ENCODE assay signal across 9 cellular contexts in the genomic region with DNA sequence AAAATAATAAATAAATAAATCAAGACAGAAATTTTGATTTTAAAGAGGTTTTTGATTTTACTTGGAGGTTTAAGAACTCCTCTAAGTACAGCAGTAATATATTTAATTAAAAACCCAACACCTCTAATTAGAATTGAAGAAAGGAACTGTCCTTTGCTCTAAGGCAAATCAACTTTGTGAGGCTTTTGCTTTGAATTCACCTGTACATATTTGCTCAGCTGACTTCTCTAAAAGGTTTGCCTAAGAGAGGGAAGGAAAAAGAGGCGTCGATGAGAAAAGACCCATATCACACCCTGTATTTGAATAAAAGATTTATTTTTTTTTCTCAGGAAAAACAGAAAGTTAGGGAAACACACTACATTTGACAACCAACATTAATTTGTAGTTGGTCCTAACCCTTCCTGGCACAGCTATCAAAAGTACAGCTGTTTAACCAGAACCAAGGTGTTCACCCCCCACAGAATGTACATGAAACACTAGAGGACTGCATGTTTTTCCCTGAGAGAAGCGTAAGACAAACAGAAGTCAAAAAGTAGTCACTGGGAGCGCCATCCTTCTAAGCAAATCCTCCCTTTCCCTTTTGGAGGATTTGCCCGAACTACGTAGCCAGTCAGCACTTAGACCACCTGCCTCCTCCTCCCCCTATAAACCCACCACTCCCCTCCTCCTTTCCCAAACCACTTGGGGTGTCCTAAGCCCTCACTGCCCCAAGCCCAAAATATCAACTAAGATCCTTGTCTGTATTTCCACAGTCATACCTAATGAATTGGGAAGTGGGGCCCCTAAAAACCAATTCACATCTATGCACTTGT. TPM values are rescaled to one million over a fixed set of nuclear protein-coding genes. Genes with fewer than 3 reads are reported as not detected.
DNase-seq lines count a peak whose midpoint lies in the region; ATAC-seq and TF ChIP-seq lines count a peak whose summit lies in the region.
"Had no signal": no experiment of that assay in that cellular context is flagged by ENCODE, and none has a peak within 500 bp of the region (broad histone marks: within the 10 kb centered on the region; RNA-seq: fewer than 3 reads in every experiment).

No MANE protein-coding gene starts in this region.

- H3K36me3 ChIP-seq in Panc1 (ENCODE audit: control insufficient read depth, insufficient read depth, low read length) (peaks cover 53% of the 10 kb centered on the region), psoas muscle (ENCODE audit: insufficient read depth in 1 of 2, low read depth in 1 of 2) (peaks cover 18 to 73% of the 10 kb centered on the region in 2 donors)

- no TSS peak for BruUV-seq in Panc1 (replicated peaks; lab: Mats Ljungman, UMichigan)

- H3K4me1 ChIP-seq in Panc1 (ENCODE audit: control insufficient read depth, insufficient read depth, low read length) (peaks cover 44% of the 10 kb centered on the region), psoas muscle (peaks cover 43% of the 10 kb centered on the region)

- peak overlapping the region; percentile 99 to 100 for H3K4me3 ChIP-seq in Panc1 (ENCODE audit: low read depth in 2 of 2, low read length in 2 of 2)
- peak overlapping the region; percentile 76 for H3K4me3 ChIP-seq in epithelial cell of proximal tubule (ENCODE audit: low read depth, low read length)
- peak overlapping the region; percentile 92 for H3K4me3 ChIP-seq in psoas muscle

- POLR2A ChIA-PET in Panc1 (lab: Charles Lee) = interaction anchor here (0.6 to 0.8 kb wide), 2 partner anchors 11 to 347 kb away, joined by 4 read pairs; no protein-coding TSS in a partner anchor

- CTCF ChIA-PET in Panc1 (lab: Charles Lee) = interaction anchor here (0.6 kb wide), 1 partner anchor 636 kb away, joined by 3 read pairs; no protein-coding TSS in a partner anchor

- H3K27ac ChIP-seq in Panc1 (ENCODE audit: low read length) (peak overlapping the region; percentile 64), psoas muscle (peak overlapping the region; percentile 100)

- no peaks in the 10 kb centered on the region for H3K27me3 ChIP-seq in Panc1 (ENCODE audit: control insufficient read depth, insufficient read depth, low read length)
- H3K27me3 ChIP-seq in psoas muscle (ENCODE audit: insufficient read depth in 3 of 3, low read length in 2 of 3) = no peaks in the 10 kb centered on the region

- WGBS in psoas muscle, 3 donors = 23 to 43% (median 32%) methylated on average over 6 of the region's 6 CpGs

- DNase-seq in EL = peak; percentile 38
- no peak for DNase-seq in Panc1 (ENCODE audit: low read depth, low spot score)
- DNase-seq in epithelial cell of proximal tubule (ENCODE audit: low read depth) = no peak
- no peak for DNase-seq in psoas muscle
- DNase-seq in OCI-M2 (lab: John Stamatoyannopoulos, UW; ENCODE audit: unreplicated experiment) = no peak
- no peak for DNase-seq in posterior vena cava (ENCODE audit: low spot score)
- DNase-seq: stimulated activated CD4-positive, alpha-beta T cell treated with anti-CD3 and anti-CD28 coated beads, Interleukin-4, amount 100 ng/mL, for 1 hour had no signal

- ATAC-seq in Panc1 (no peak), psoas muscle (no peak), GM21825 (IDR thresholded peaks at IDR 0.05; ENCODE audit: unreplicated experiment) (no peak)
- no peak for ATAC-seq in activated CD4-positive, CD25-positive, alpha-beta regulatory T cell treated with anti-CD3 and anti-CD28 coated beads, Interleukin-2, amount 50 U/mL, for 24 hours

- H3K9me3 ChIP-seq in Panc1 (ENCODE audit: control insufficient read depth, insufficient read depth, low read depth, low read length) (no peaks in the 10 kb centered on the region), psoas muscle (no peaks in the 10 kb centered on the region)

- in situ Hi-C loops in Panc1 (cut with HindIII; ENCODE audit: low pct_unique_long_range_greater_than_20kb, low sequenced_read_pairs) = no loop called here

- TF ChIP-seq CTCF in Panc1 (IDR thresholded peaks at IDR 0.05) (no peak), epithelial cell of proximal tubule (conservative IDR thresholded peaks at IDR 0.05; ENCODE audit: low read depth, low read length) (no peak), psoas muscle (IDR thresholded peaks at IDR 0.05) (no peak)

- intact Hi-C loops in Panc1 (cut with micrococcal nuclease; ENCODE audit: unreplicated experiment) = loop anchor here (5.0 kb wide), 1 partner anchor 38 kb away; no protein-coding TSS in a partner anchor
- intact Hi-C loops in psoas muscle (cut with DNase I) = loop anchor here (5.0 kb wide), 1 partner anchor 48 kb away; no protein-coding TSS in a partner anchor
- intact Hi-C loops in posterior vena cava (cut with DNase I) = no loop called here

RNA-seq across cellular contexts. Expression of a gene that starts 4.9 kb away (rescaled TPM):
- 126 TPM for total RNA-seq in Panc1 (2021; ENCODE audit: unreplicated experiment)
- polyA plus RNA-seq in Panc1 (2012; ENCODE audit: insufficient read length) = 76.7 TPM
- total RNA-seq in epithelial cell of proximal tubule = 144 and 162 TPM in 2 replicates
- 100 to 1,000 TPM; 101 to 192 (median 129) TPM for total RNA-seq in psoas muscle
- 100 to 1,000 TPM in 2 of 3 donors, 10 to 100 TPM in 1; 97.2 to 179 (median 108) TPM for polyA plus RNA-seq in psoas muscle
- total RNA-seq in posterior vena cava = 100 to 1,000 TPM; 210 to 267 TPM

RNA-seq across cellular contexts. Expression of a gene that starts 25.3 kb away (rescaled TPM):
- total RNA-seq in Panc1 (2021; ENCODE audit: unreplicated experiment) (9.5 TPM), epithelial cell of proximal tubule (0.80 and 7.3 TPM in 2 replicates), psoas muscle (100 to 1,000 TPM in 1 of 4 donors, 10 to 100 TPM in 3; 17.1 to 109 (median 31.6) TPM), posterior vena cava (10 to 100 TPM; 79.6 to 99.6 TPM)
- polyA plus RNA-seq in Panc1 (2012; ENCODE audit: insufficient read length) = 10.4 TPM
- polyA plus RNA-seq in psoas muscle = 10 to 100 TPM in 2 of 3 donors, 1 to 10 TPM in 1; 7.4 to 32.6 (median 20.4) TPM

RNA-seq across cellular contexts. Expression of a gene that starts 54.9 kb away (rescaled TPM):
- total RNA-seq in Panc1 (2021; ENCODE audit: unreplicated experiment) (207 TPM), epithelial cell of proximal tubule (159 and 225 TPM in 2 replicates), psoas muscle (100 to 1,000 TPM; 120 to 196 (median 162) TPM), posterior vena cava (100 to 1,000 TPM; 149 to 156 TPM)
- polyA plus RNA-seq in Panc1 (2012; ENCODE audit: insufficient read length) = 208 TPM
- 100 to 1,000 TPM in 2 of 3 donors, 10 to 100 TPM in 1; 76.7 to 199 (median 130) TPM for polyA plus RNA-seq in psoas muscle

RNA-seq across cellular contexts. Expression of a gene that starts 58.9 kb away (rescaled TPM):
- total RNA-seq in Panc1 (2021; ENCODE audit: unreplicated experiment) = 1.0 TPM
- polyA plus RNA-seq in Panc1 (2012; ENCODE audit: insufficient read length) = 0.53 TPM
- not detected in 2 replicates for total RNA-seq in epithelial cell of proximal tubule
- not detected for total RNA-seq in psoas muscle
- polyA plus RNA-seq in psoas muscle = 1 to 10 TPM in 1 of 3 donors, under 1 TPM in 2; 0.38 to 1.2 (median 0.39) TPM
- total RNA-seq in posterior vena cava = not detected

Comparison
In these comparisons a context has a peak if more than half of its experiments do, and no peak if none do; other contexts are left out.
1. intact Hi-C loops: an anchor here in Panc1 (5.0 kb wide) and psoas muscle (5.0 kb wide); none called in posterior vena cava.